6 cellular contexts compared by ENCODE assay signal in genomic region chr17:18315498-18316360, GRCh38. TPM values are rescaled to one million over a fixed set of nuclear protein-coding genes. Genes with fewer than 3 reads are reported as not detected.
A peak's percentile ranks its signal among the peaks of the same experiment; 100 is the strongest.
DNase-seq lines count a peak whose midpoint lies in the region; ATAC-seq and TF ChIP-seq lines count a peak whose summit lies in the region.

No MANE protein-coding gene starts in this region.

- H3K36me3 Mint-ChIP-seq in activated naive CD4-positive, alpha-beta T cell treated with anti-CD3 and anti-CD28 coated beads for 36 hours (ENCODE audit: low read depth), result peaks cover 27% of the 10 kb centered on the region
- H3K36me3 Mint-ChIP-seq in naive B cell, result no peaks in the 10 kb centered on the region

- DNase-seq in activated naive CD4-positive, alpha-beta T cell treated with anti-CD3 and anti-CD28 coated beads for 36 hours, result peak; percentile 13
- DNase-seq in activated naive CD4-positive, alpha-beta T cell treated with Interleukin-2 at 50 U/mL for 16 hours, result no peak
- no peak for DNase-seq in ascending aorta (ENCODE audit: low spot score in 2 of 2)
- DNase-seq in naive B cell, result no peak
- no peak for DNase-seq in NCI-H1048 (lab: John Stamatoyannopoulos, UW)

- ATAC-seq in naive B cell (ENCODE audit: low read depth in 2 of 2), result peak; percentile 40 to 43
- ATAC-seq in activated CD4-positive, CD25-positive, alpha-beta regulatory T cell treated with anti-CD3 and anti-CD28 coated beads, Interleukin-2, amount 50 U/mL, for 24 hours, result no peak

- H3K27ac Mint-ChIP-seq in activated naive CD4-positive, alpha-beta T cell treated with anti-CD3 and anti-CD28 coated beads for 36 hours, result peak overlapping the region; percentile 99
- peak overlapping the region; percentile 95 to 100 (median 100) for H3K27ac Mint-ChIP-seq in naive B cell

- peaks cover 18 to 32% of the 10 kb centered on the region in 2 donors for H3K36me3 ChIP-seq in ascending aorta

- no peaks in the 10 kb centered on the region for H3K9me3 Mint-ChIP-seq in activated naive CD4-positive, alpha-beta T cell treated with anti-CD3 and anti-CD28 coated beads for 36 hours
- peaks cover 0 to 3% (median 0%) of the 10 kb centered on the region in 7 donors for H3K9me3 Mint-ChIP-seq in naive B cell

- CTCF ChIA-PET in activated naive CD4-positive, alpha-beta T cell treated with anti-CD3 and anti-CD28 coated beads for 36 hours (lab: Charles Lee), result no interaction called here

- peaks cover 9 to 50% of the 10 kb centered on the region in 2 donors for H3K4me1 ChIP-seq in ascending aorta

- no peak for TF ChIP-seq CTCF in ascending aorta (IDR thresholded peaks at IDR 0.05)

- H3K4me3 Mint-ChIP-seq in activated naive CD4-positive, alpha-beta T cell treated with anti-CD3 and anti-CD28 coated beads for 36 hours, result peak overlapping the region; percentile 92
- H3K4me3 Mint-ChIP-seq in naive B cell, result peak overlapping the region; percentile 83 to 100 (median 96)

- H3K4me3 ChIP-seq in ascending aorta, result peak overlapping the region; percentile 79 to 83

- intact Hi-C loops in activated naive CD4-positive, alpha-beta T cell treated with anti-CD3 and anti-CD28 coated beads for 36 hours (cut with micrococcal nuclease), result loop anchor here (1.0 to 2.0 kb wide), 6 partner anchors 48 to 228 kb away; partner anchors contain the start of genes ALKBH5, DRG2, LLGL1 and MIEF2
- intact Hi-C loops in ascending aorta (cut with DNase I), result loop anchor here (5.0 kb wide), 1 partner anchor 47 kb away; the partner anchor contains the start of gene SHMT1

- no peaks in the 10 kb centered on the region for H3K27me3 ChIP-seq in ascending aorta

- no peaks in the 10 kb centered on the region for H3K9me3 ChIP-seq in ascending aorta

- H3K4me1 Mint-ChIP-seq in activated naive CD4-positive, alpha-beta T cell treated with anti-CD3 and anti-CD28 coated beads for 36 hours (ENCODE audit: low read depth), result peaks cover 73% of the 10 kb centered on the region
- peaks cover 52 to 79% (median 78%) of the 10 kb centered on the region in 3 donors for H3K4me1 Mint-ChIP-seq in naive B cell

- H3K27ac ChIP-seq in ascending aorta, result peak overlapping the region; percentile 81 to 92

- H3K27me3 Mint-ChIP-seq in activated naive CD4-positive, alpha-beta T cell treated with anti-CD3 and anti-CD28 coated beads for 36 hours (ENCODE audit: low read depth), result no peaks in the 10 kb centered on the region
- no peaks in the 10 kb centered on the region for H3K27me3 Mint-ChIP-seq in naive B cell

RNA-seq across cellular contexts. Expression of gene SMCR8, which starts 0.6 kb away (rescaled TPM):
- total RNA-seq in activated naive CD4-positive, alpha-beta T cell treated with anti-CD3 and anti-CD28 coated beads for 36 hours, result 1 to 10 TPM; 8.5 to 8.8 TPM
- total RNA-seq in ascending aorta, result 10.3 TPM
- 1 to 10 TPM; 2.8 to 9.2 (median 5.9) TPM for polyA plus RNA-seq in naive B cell (ENCODE audit: low read depth in 6 of 6)

RNA-seq across cellular contexts. Expression of gene TOP3A, which starts 0.9 kb away (rescaled TPM):
- 10 to 100 TPM; 59.0 to 59.5 TPM for total RNA-seq in activated naive CD4-positive, alpha-beta T cell treated with anti-CD3 and anti-CD28 coated beads for 36 hours
- total RNA-seq in ascending aorta, result 52.8 TPM
- 10 to 100 TPM in 5 of 6 donors, 1 to 10 TPM in 1; 5.2 to 20.1 (median 14.6) TPM for polyA plus RNA-seq in naive B cell (ENCODE audit: low read depth in 6 of 6)

RNA-seq across cellular contexts. Expression of gene SHMT1, which starts 47.6 kb away (rescaled TPM):
- 10 to 100 TPM; 46.7 to 51.0 TPM for total RNA-seq in activated naive CD4-positive, alpha-beta T cell treated with anti-CD3 and anti-CD28 coated beads for 36 hours
- total RNA-seq in ascending aorta, result 16.7 TPM
- 10 to 100 TPM in 5 of 6 donors, 1 to 10 TPM in 1; 9.1 to 18.0 (median 15.8) TPM for polyA plus RNA-seq in naive B cell (ENCODE audit: low read depth in 6 of 6)

RNA-seq across cellular contexts. Expression of gene MIEF2, which starts 55.3 kb away (rescaled TPM):
- total RNA-seq in activated naive CD4-positive, alpha-beta T cell treated with anti-CD3 and anti-CD28 coated beads for 36 hours, result 1 to 10 TPM; 6.0 to 7.1 TPM
- total RNA-seq in ascending aorta, result 18.5 TPM
- 10 to 100 TPM in 3 of 6 donors, 1 to 10 TPM in 3; 3.2 to 13.8 (median 9.9) TPM for polyA plus RNA-seq in naive B cell (ENCODE audit: low read depth in 6 of 6)

RNA-seq across cellular contexts. Expression of gene FLII, which starts 57.2 kb away (rescaled TPM):
- total RNA-seq in activated naive CD4-positive, alpha-beta T cell treated with anti-CD3 and anti-CD28 coated beads for 36 hours, result 100 to 1,000 TPM; 326 to 328 TPM
- 716 TPM for total RNA-seq in ascending aorta
- 100 to 1,000 TPM in 3 of 6 donors, 10 to 100 TPM in 3; 80.0 to 169 (median 98.4) TPM for polyA plus RNA-seq in naive B cell (ENCODE audit: low read depth in 6 of 6)

Comparison
In these comparisons a context has a peak if more than half of its experiments do, and no peak if none do; other contexts are left out.
1. ATAC-seq: peak in naive B cell (2 of 2); none in activated CD4-positive, CD25-positive, alpha-beta regulatory T cell treated with anti-CD3 and anti-CD28 coated beads, Interleukin-2, amount 50 U/mL, for 24 hours (0 of 2).